In genomic region chr2:54081574-54081973, GRCh38 we compare ENCODE assay signal across 10 cellular contexts. TPM values are rescaled to one million over a fixed set of nuclear protein-coding genes. Genes with fewer than 3 reads are reported as not detected.
A peak's percentile ranks its signal among the peaks of the same experiment; 100 is the strongest.
DNase-seq lines count a peak whose midpoint lies in the region; ATAC-seq and TF ChIP-seq lines count a peak whose summit lies in the region.
"Had no signal": no experiment of that assay in that cellular context is flagged by ENCODE, and none has a peak within 500 bp of the region (broad histone marks: within the 10 kb centered on the region; RNA-seq: fewer than 3 reads in every experiment).

No MANE protein-coding gene starts in this region.

- H3K36me3 Mint-ChIP-seq in activated CD4-positive, alpha-beta memory T cell treated with anti-CD3 and anti-CD28 coated beads for 36 hours: no peaks in the 10 kb centered on the region
- H3K36me3 Mint-ChIP-seq in stimulated activated effector memory CD8-positive, alpha-beta T cell treated with anti-CD3 and anti-CD28 coated beads, Interleukin-12 subunit alpha, Interleukin-12 subunit beta, amount 100 ng/mL, for 72 hours: peaks cover 10% of the 10 kb centered on the region

- peaks cover 6% of the 10 kb centered on the region for H3K4me1 Mint-ChIP-seq in activated CD4-positive, alpha-beta memory T cell treated with anti-CD3 and anti-CD28 coated beads for 36 hours (ENCODE audit: low read depth)
- H3K4me1 Mint-ChIP-seq in stimulated activated effector memory CD8-positive, alpha-beta T cell treated with anti-CD3 and anti-CD28 coated beads, Interleukin-12 subunit alpha, Interleukin-12 subunit beta, amount 100 ng/mL, for 72 hours: peaks cover 17% of the 10 kb centered on the region

- H3K27ac ChIP-seq in hepatocyte: no peak overlapping the region
- H3K27ac ChIP-seq: BLaER1 had no signal

- no peak overlapping the region for H3K4me3 Mint-ChIP-seq in activated CD4-positive, alpha-beta memory T cell treated with anti-CD3 and anti-CD28 coated beads for 36 hours
- no peak overlapping the region for H3K4me3 Mint-ChIP-seq in stimulated activated effector memory CD8-positive, alpha-beta T cell treated with anti-CD3 and anti-CD28 coated beads, Interleukin-12 subunit alpha, Interleukin-12 subunit beta, amount 100 ng/mL, for 72 hours

- no peaks in the 10 kb centered on the region for H3K9me3 ChIP-seq in hepatocyte (ENCODE audit: low read depth)
- H3K9me3 ChIP-seq: BLaER1 had no signal

- no peak overlapping the region for H3K4me3 ChIP-seq in hepatocyte
- H3K4me3 ChIP-seq: BLaER1 had no signal

- no peak for TF ChIP-seq CTCF in hepatocyte (IDR thresholded peaks at IDR 0.05; ENCODE audit: poor library complexity)

- intact Hi-C loops in activated CD4-positive, alpha-beta memory T cell treated with anti-CD3 and anti-CD28 coated beads for 36 hours (cut with micrococcal nuclease): loop anchor here (1.0 kb wide), 2 partner anchors 27 to 112 kb away; no protein-coding TSS in a partner anchor

- WGBS in hepatocyte (ENCODE audit: low lambda C conversion rate, missing lambda C conversion rate): 88% methylated on average over 6 of the region's 6 CpGs

- no peaks in the 10 kb centered on the region for H3K27me3 ChIP-seq in hepatocyte
- H3K27me3 ChIP-seq: BLaER1 had no signal

- no peaks in the 10 kb centered on the region for H3K4me1 ChIP-seq in hepatocyte (ENCODE audit: insufficient read depth)
- H3K4me1 ChIP-seq: BLaER1 had no signal

- H3K9me3 Mint-ChIP-seq in activated CD4-positive, alpha-beta memory T cell treated with anti-CD3 and anti-CD28 coated beads for 36 hours: no peaks in the 10 kb centered on the region
- no peaks in the 10 kb centered on the region for H3K9me3 Mint-ChIP-seq in stimulated activated effector memory CD8-positive, alpha-beta T cell treated with anti-CD3 and anti-CD28 coated beads, Interleukin-12 subunit alpha, Interleukin-12 subunit beta, amount 100 ng/mL, for 72 hours

- peak; percentile 23 for DNase-seq in activated T-cell treated with anti-CD3 and anti-CD28 coated beads for 24 hours (ENCODE audit: low read depth)
- DNase-seq in activated T-cell treated with anti-CD3 and anti-CD28 coated beads for 4 hours: no peak
- peak; percentile 86 for DNase-seq in activated CD4-positive, alpha-beta memory T cell treated with anti-CD3 and anti-CD28 coated beads for 36 hours
- peak; percentile 29 to 85 for DNase-seq in stimulated activated effector memory CD8-positive, alpha-beta T cell treated with anti-CD3 and anti-CD28 coated beads, Interleukin-12 subunit alpha, Interleukin-12 subunit beta, amount 100 ng/mL, for 72 hours (ENCODE audit: low spot score in 2 of 2)
- no peak for DNase-seq in hepatocyte (ENCODE audit: low spot score)
- no peak for DNase-seq in NCI-H524 treated with DMSO at 0.1 percent for 48 hours (lab: John Stamatoyannopoulos, UW)
- no peak for DNase-seq in DMS114 treated with DMSO at 0.1 percent for 48 hours (lab: John Stamatoyannopoulos, UW; ENCODE audit: unreplicated experiment)

- H3K27ac Mint-ChIP-seq in activated CD4-positive, alpha-beta memory T cell treated with anti-CD3 and anti-CD28 coated beads for 36 hours: no peak overlapping the region
- H3K27ac Mint-ChIP-seq in stimulated activated effector memory CD8-positive, alpha-beta T cell treated with anti-CD3 and anti-CD28 coated beads, Interleukin-12 subunit alpha, Interleukin-12 subunit beta, amount 100 ng/mL, for 72 hours: peak overlapping the region; percentile 86

- no peak overlapping the region for H2AFZ ChIP-seq in hepatocyte

- H3K27me3 Mint-ChIP-seq in activated CD4-positive, alpha-beta memory T cell treated with anti-CD3 and anti-CD28 coated beads for 36 hours: no peaks in the 10 kb centered on the region

- CTCF ChIA-PET in activated CD4-positive, alpha-beta memory T cell treated with anti-CD3 and anti-CD28 coated beads for 36 hours (lab: Charles Lee): interaction anchor here (0.6 kb wide), 1 partner anchor 175 kb away, joined by 3 read pairs; no protein-coding TSS in a partner anchor

- no peaks in the 10 kb centered on the region for H4K20me1 ChIP-seq in hepatocyte (ENCODE audit: insufficient read depth, poor library complexity, severe bottlenecking)
- H4K20me1 ChIP-seq: BLaER1 had no signal

- H3K79me2 ChIP-seq in hepatocyte: no peaks in the 10 kb centered on the region

- no peaks in the 10 kb centered on the region for H3K36me3 ChIP-seq in hepatocyte (replicated peaks; ENCODE audit: insufficient read depth, low read depth)
- H3K36me3 ChIP-seq: BLaER1 had no signal

- no peaks in the 10 kb centered on the region for H3K9me2 ChIP-seq in hepatocyte (replicated peaks; ENCODE audit: insufficient read depth)

- peak; percentile 96 for ATAC-seq in HG03060 (IDR thresholded peaks at IDR 0.05; ENCODE audit: low read depth, unreplicated experiment)
- peak; percentile 98 for ATAC-seq in stimulated activated effector memory CD8-positive, alpha-beta T cell treated with anti-CD3 and anti-CD28 coated beads, Interleukin-12 subunit alpha, Interleukin-12 subunit beta, amount 100 ng/mL, for 72 hours
- ATAC-seq: Right ventricle myocardium inferior had no signal

- POLR2A ChIA-PET in activated CD4-positive, alpha-beta memory T cell treated with anti-CD3 and anti-CD28 coated beads for 36 hours (lab: Charles Lee): interaction anchor here (0.8 kb wide), 1 partner anchor 112 kb away, joined by 6 read pairs; no protein-coding TSS in a partner anchor

- no peak overlapping the region for H3K4me2 ChIP-seq in hepatocyte
- H3K4me2 ChIP-seq: BLaER1 had no signal

RNA-seq across cellular contexts. Expression of gene ACYP2, which starts 33.8 kb away (rescaled TPM):
- 1 to 10 TPM; 5.6 to 6.4 TPM for total RNA-seq in activated CD4-positive, alpha-beta memory T cell treated with anti-CD3 and anti-CD28 coated beads for 36 hours
- 19.7 and 22.5 TPM in 2 replicates for total RNA-seq in hepatocyte
- 18.0 and 30.9 TPM in 2 replicates for polyA plus RNA-seq in hepatocyte

Comparison
In these comparisons a context has a peak if more than half of its experiments do, and no peak if none do; other contexts are left out.
1. DNase-seq: peak in activated T-cell treated with anti-CD3 and anti-CD28 coated beads for 24 hours (single experiment), activated CD4-positive, alpha-beta memory T cell treated with anti-CD3 and anti-CD28 coated beads for 36 hours (single experiment) and stimulated activated effector memory CD8-positive, alpha-beta T cell treated with anti-CD3 and anti-CD28 coated beads, Interleukin-12 subunit alpha, Interleukin-12 subunit beta, amount 100 ng/mL, for 72 hours (2 of 2); none in activated T-cell treated with anti-CD3 and anti-CD28 coated beads for 4 hours (single experiment), hepatocyte (single experiment), NCI-H524 treated with DMSO at 0.1 percent for 48 hours (single experiment) and DMS114 treated with DMSO at 0.1 percent for 48 hours (single experiment).